Comparison of ENCODE assay signal across 20 cellular contexts in the genomic region with DNA sequence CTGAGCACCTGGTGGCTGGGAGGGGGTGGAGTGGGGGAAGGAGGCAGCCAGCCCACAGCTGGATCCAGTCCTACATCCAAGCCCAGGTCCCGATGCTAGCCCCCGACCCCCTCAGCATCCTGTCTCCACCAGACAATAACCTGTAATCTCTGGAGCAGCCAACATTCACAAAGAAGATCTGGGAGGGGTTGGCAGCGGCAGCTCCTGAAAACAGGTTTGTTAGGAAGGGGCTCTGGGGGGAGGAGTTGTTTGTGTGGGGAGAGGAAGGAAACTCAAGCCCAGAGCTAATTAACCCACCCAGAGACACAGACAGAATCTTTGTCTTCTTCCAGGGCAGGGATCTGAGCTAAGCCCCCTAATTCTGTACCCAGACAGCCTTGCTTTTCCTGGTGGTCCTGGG. TPM values are rescaled to one million over a fixed set of nuclear protein-coding genes. Genes with fewer than 3 reads are reported as not detected.
DNase-seq lines count a peak whose midpoint lies in the region; ATAC-seq, FAIRE-seq and TF ChIP-seq lines count a peak whose summit lies in the region.
"Had no signal": no experiment of that assay in that cellular context is flagged by ENCODE, and none has a peak within 500 bp of the region (broad histone marks: within the 10 kb centered on the region; RNA-seq: fewer than 3 reads in every experiment).

No MANE protein-coding gene starts in this region.

- H3K27ac ChIP-seq in KOPT-K1 (ENCODE audit: low read depth, low read length, poor library complexity, severe bottlenecking) (peak overlapping the region; percentile 90), H1 (ENCODE audit: low read depth, low read length) (no peak overlapping the region), smooth muscle cell (ENCODE audit: low read depth) (no peak overlapping the region), stomach (no peak overlapping the region)
- H3K27ac ChIP-seq: A549, SJSA1 had no signal

- no peaks in the 10 kb centered on the region for H3K79me1 ChIP-seq in H1 (ENCODE audit: low read depth, low read length)

- no peak overlapping the region for H2AK5ac ChIP-seq in H1 (ENCODE audit: low read depth, low read length)

- no peak for TF ChIP-seq EP300 in H1 (IDR thresholded peaks at IDR 0.05; ENCODE audit: borderline replicate concordance in 1 of 2, low read depth in 2 of 2, low read length in 2 of 2)
- TF ChIP-seq EP300 in stomach (IDR thresholded peaks at IDR 0.05) = no peak

- H4K20me1 ChIP-seq in H1 (replicated peaks in 1 of 2; ENCODE audit: control insufficient read depth in 1 of 2, insufficient read depth in 2 of 2, low read length in 2 of 2) (no peaks in the 10 kb centered on the region), smooth muscle cell (ENCODE audit: low read depth) (no peaks in the 10 kb centered on the region)

- no peak overlapping the region for H3K9ac ChIP-seq in H1 (replicated peaks in 1 of 4; ENCODE audit: extremely low read depth in 1 of 4, low read depth in 3 of 4, low read length in 3 of 4)
- H3K9ac ChIP-seq in smooth muscle cell (ENCODE audit: low read depth) = no peak overlapping the region

- H2BK5ac ChIP-seq in H1 (ENCODE audit: low read depth, low read length) = no peak overlapping the region

- no peak for ATAC-seq in GM18861 (IDR thresholded peaks at IDR 0.05; ENCODE audit: unreplicated experiment)
- ATAC-seq: A549; CD8-positive, alpha-beta T cell; HepG2; Panc1; T-helper 17 cell had no signal

- H2AFZ ChIP-seq in H1 (ENCODE audit: low read length) (no peak overlapping the region), smooth muscle cell (ENCODE audit: low read depth) (no peak overlapping the region)

- peaks cover 5% of the 10 kb centered on the region; the same call in 1 of the 2 replicates for H3K23me2 ChIP-seq in H1 (ENCODE audit: low read depth, low read length)

- no peak for TF ChIP-seq CTCF in H1 (IDR thresholded peaks at IDR 0.05; ENCODE audit: control extremely low read depth in 1 of 3, insufficient read depth in 1 of 3, low read depth in 1 of 3, low read length in 3 of 3)
- TF ChIP-seq CTCF in smooth muscle cell (IDR thresholded peaks at IDR 0.05; ENCODE audit: borderline replicate concordance, insufficient read depth, poor library complexity, severe bottlenecking) = no peak
- TF ChIP-seq CTCF in stomach (IDR thresholded peaks at IDR 0.05) = no peak

- H3K9me3 ChIP-seq in KOPT-K1 (ENCODE audit: insufficient read depth, low read length, poor library complexity, severe bottlenecking) (no peaks in the 10 kb centered on the region), H1 (ENCODE audit: insufficient read depth in 2 of 2, low read depth in 1 of 2, low read length in 1 of 2) (no peaks in the 10 kb centered on the region), smooth muscle cell (replicated peaks; ENCODE audit: low read depth) (no peaks in the 10 kb centered on the region), stomach (no peaks in the 10 kb centered on the region)
- H3K9me3 ChIP-seq: A549, SJSA1 had no signal

- no peak overlapping the region for H2BK15ac ChIP-seq in H1 (ENCODE audit: low read length)

- CTCF ChIA-PET in H1 (lab: Charles Lee; ENCODE audit: partially characterized antibody) = interaction anchor here (0.7 to 17.0 kb wide), 14 partner anchors 9 to 126 kb away, joined by 3 to 381 read pairs (median 6); a partner anchor contains a TSS

- no peak for FAIRE-seq in H1 (lab: Jason Lieb, UNC)
- FAIRE-seq: A549, HepG2 had no signal

- TF ChIP-seq RAD21 in H1 (IDR thresholded peaks at IDR 0.05 in 1 of 2, conservative IDR thresholded peaks at IDR 0.05 in 1 of 2; ENCODE audit: low read depth in 2 of 2, low read length in 2 of 2) = no peak

- intact Hi-C loops in stomach (cut with DNase I; ENCODE audit: low total_unique reads) = no loop called here

- H3K4me3 ChIP-seq in H1 (ENCODE audit: extremely low read depth in 1 of 4, insufficient read depth in 2 of 4, low read depth in 3 of 4, low read length in 4 of 4) (no peak overlapping the region), smooth muscle cell (no peak overlapping the region), stomach (no peak overlapping the region)
- H3K4me3 ChIP-seq: A549, SJSA1 had no signal

- no peak overlapping the region for H3K4ac ChIP-seq in H1 (replicated peaks; ENCODE audit: insufficient read length, low read depth, low read length)

- H3K4me1 ChIP-seq in H1 (replicated peaks in 1 of 4; ENCODE audit: control insufficient read depth in 3 of 4, insufficient read depth in 4 of 4, low read length in 3 of 4) = peaks cover 0 to 26% (median 14%) of the 10 kb centered on the region in 4 experiments; a peak in 6 of 7 replicates
- H3K4me1 ChIP-seq in smooth muscle cell (ENCODE audit: low read depth) = peaks cover 10% of the 10 kb centered on the region
- peaks cover 8 to 10% (median 9%) of the 10 kb centered on the region in 4 donors for H3K4me1 ChIP-seq in stomach

- 27% methylated on average over 2 of the region's 3 CpGs; no CpG with 5 or more reads in 1 of the 2 experiments for WGBS in H1 (ENCODE audit: extremely low coverage in 1 of 2, insufficient coverage in 1 of 2, insufficient read length in 1 of 2, insufficient replicate concordance in 2 of 2, low coverage in 1 of 2, low lambda C conversion rate in 2 of 2, missing lambda C conversion rate in 1 of 2), 2 experiments
- 37% methylated on average over 3 of the region's 3 CpGs for WGBS in smooth muscle cell (ENCODE audit: low lambda C conversion rate)
- 25 to 37% (median 30%) methylated on average over 3 of the region's 3 CpGs for WGBS in stomach, 5 donors

- H3K23ac ChIP-seq in H1 (ENCODE audit: insufficient read length) = no peak overlapping the region

- no peak overlapping the region for H4K5ac ChIP-seq in H1 (ENCODE audit: insufficient read length, low read depth, low read length)

- no peaks in the 10 kb centered on the region for H3K79me2 ChIP-seq in H1 (ENCODE audit: control insufficient read depth in 1 of 2, insufficient read depth in 2 of 2, low read length in 2 of 2)
- H3K79me2 ChIP-seq in smooth muscle cell (ENCODE audit: low read depth) = no peaks in the 10 kb centered on the region

- H3F3A ChIP-seq in smooth muscle cell (ENCODE audit: low read depth) = no peaks in the 10 kb centered on the region

- no peak overlapping the region for H3K14ac ChIP-seq in H1 (ENCODE audit: insufficient read length)

- no peak overlapping the region for H4K8ac ChIP-seq in H1 (ENCODE audit: extremely low read depth, insufficient read depth, low read length)

- H3K36me3 ChIP-seq in KOPT-K1 (ENCODE audit: insufficient read depth, low read length) = no peaks in the 10 kb centered on the region
- no peaks in the 10 kb centered on the region for H3K36me3 ChIP-seq in H1 (ENCODE audit: control insufficient read depth in 2 of 4, insufficient read depth in 4 of 4, low read length in 3 of 4)
- no peaks in the 10 kb centered on the region for H3K36me3 ChIP-seq in smooth muscle cell (ENCODE audit: low read depth)
- H3K36me3 ChIP-seq in stomach = no peaks in the 10 kb centered on the region
- H3K36me3 ChIP-seq: SJSA1 had no signal

- 0 out of 2 replicates have a peak overlapping the region, but pooled peaks have one; percentile 20 for H2BK12ac ChIP-seq in H1 (ENCODE audit: low read depth, low read length)

- POLR2A ChIA-PET in H1 (lab: Charles Lee; ENCODE audit: partially characterized antibody) = interaction anchor here (0.8 to 1.3 kb wide), 4 partner anchors 11 to 41 kb away, joined by 3 to 4 read pairs (median 4); no protein-coding TSS in a partner anchor

- no peak overlapping the region for H4K91ac ChIP-seq in H1 (replicated peaks; ENCODE audit: insufficient read length, low read length)

- no peak overlapping the region for H2BK120ac ChIP-seq in H1 (replicated peaks; ENCODE audit: low read depth, low read length)

- no peak overlapping the region for H3K56ac ChIP-seq in H1 (replicated peaks; ENCODE audit: insufficient read length, low read depth, low read length)

- peaks cover 0 to 3% (median 0%) of the 10 kb centered on the region in 4 experiments; a peak in 2 of 7 replicates for H3K27me3 ChIP-seq in H1 (replicated peaks in 1 of 4; ENCODE audit: control insufficient read depth in 3 of 4, extremely low read depth in 1 of 4, insufficient read depth in 3 of 4, low read length in 3 of 4)
- H3K27me3 ChIP-seq in smooth muscle cell (ENCODE audit: low read depth) = peaks cover 7% of the 10 kb centered on the region
- peaks cover 0 to 53% (median 17%) of the 10 kb centered on the region in 3 donors for H3K27me3 ChIP-seq in stomach

- DNase-seq in NCI-H82 (lab: John Stamatoyannopoulos, UW) (peak; percentile 38), NCI-H82 treated with DMSO at 0.1 percent for 48 hours (lab: John Stamatoyannopoulos, UW; ENCODE audit: unreplicated experiment) (no peak), H1 (ENCODE audit: low read depth in 1 of 2, low spot score in 2 of 2) (no peak), retina (peak; percentile 15), smooth muscle cell (lab: John Stamatoyannopoulos, UW; ENCODE audit: unreplicated experiment) (no peak), stomach (no peak)
- DNase-seq: CD8-positive, alpha-beta T cell; KBM-7; NCI-H1105 treated with DMSO at 0.1 percent for 48 hours; NCI-H187; NCI-H446; NCI-H526 treated with DMSO at 0.1 percent for 48 hours; T-helper 17 cell had no signal

- H2BK20ac ChIP-seq in H1 (ENCODE audit: low read length) = 0 out of 2 replicates have a peak overlapping the region, but pooled peaks have one; percentile 56

- TF ChIP-seq POLR2A in H1 (IDR thresholded peaks at IDR 0.05; ENCODE audit: control extremely low read depth in 1 of 2, low read depth in 2 of 2, low read length in 2 of 2) = no peak
- no peak for TF ChIP-seq POLR2A in stomach (IDR thresholded peaks at IDR 0.05)

- H3K4me2 ChIP-seq in H1 (ENCODE audit: insufficient read depth in 1 of 2, low read depth in 2 of 2, low read length in 2 of 2) = no peak overlapping the region; a peak in 1 of 4 replicates
- no peak overlapping the region for H3K4me2 ChIP-seq in smooth muscle cell
- H3K4me2 ChIP-seq: A549 had no signal

- no peak overlapping the region for H3K18ac ChIP-seq in H1 (ENCODE audit: extremely low read depth, low read length)

RNA-seq across cellular contexts. Expression of a gene that starts 4.6 kb away (rescaled TPM):
- total RNA-seq in H1 (2021; fragmentation: NEBNext Ultra II Directional; extraction: Animal tissue kit (Norgen Biotek cat#: 25700)) = 1.4 TPM in 2 replicates
- polyA plus RNA-seq in H1 (2011; rRNA removed) = 1.0 and 1.5 TPM in 2 replicates
- polyA plus RNA-seq in H1 (2011; cell fraction: cytosol; rRNA removed) = 1.1 TPM
- polyA plus RNA-seq in H1 (2011; cell fraction: nucleus; rRNA removed) = 1.8 TPM
- 0.64 to 1.3 TPM (median 1.1 TPM) in 4 replicates for polyA plus RNA-seq in H1 (2012, experiment 1 of 2)
- polyA plus RNA-seq in H1 (2012, experiment 2 of 2) = 0.63 TPM
- 0.61 TPM for polyA plus RNA-seq in H1 (2013, experiment 1 of 2)
- 0.57 TPM for polyA plus RNA-seq in H1 (2013, experiment 2 of 2)
- 1.1 and 1.4 TPM in 2 replicates for polyA minus RNA-seq in H1 (2011; rRNA and poly(A)+ RNA removed)
- 1.5 TPM for polyA minus RNA-seq in H1 (2011; cell fraction: cytosol; rRNA and poly(A)+ RNA removed)
- 1.8 TPM for polyA minus RNA-seq in H1 (2011; cell fraction: nucleus; rRNA and poly(A)+ RNA removed)
- total RNA-seq in smooth muscle cell = 0.49 and 0.54 TPM in 2 replicates
- polyA plus RNA-seq in smooth muscle cell = 0.38 and 0.46 TPM in 2 replicates
- 1 to 10 TPM in 3 of 5 donors, not detected in 2; 1.8 to 5.2 (median 2.5) TPM for total RNA-seq in stomach
- polyA plus RNA-seq in stomach = under 1 TPM; 0.31 to 0.92 (median 0.68) TPM

RNA-seq across cellular contexts. Expression of a gene that starts 35.1 kb away (rescaled TPM):
- 31.1 and 34.5 TPM in 2 replicates for total RNA-seq in H1 (2021; fragmentation: NEBNext Ultra II Directional; extraction: Animal tissue kit (Norgen Biotek cat#: 25700))
- polyA plus RNA-seq in H1 (2011; rRNA removed) (51.1 and 59.7 TPM in 2 replicates), smooth muscle cell (50.1 and 54.4 TPM in 2 replicates), stomach (10 to 100 TPM; 16.8 to 28.5 (median 27.6) TPM)
- polyA plus RNA-seq in H1 (2011; cell fraction: cytosol; rRNA removed) = 48.5 TPM
- polyA plus RNA-seq in H1 (2011; cell fraction: nucleus; rRNA removed) = 37.1 TPM
- 32.8 to 37.6 TPM (median 36.5 TPM) in 4 replicates for polyA plus RNA-seq in H1 (2012, experiment 1 of 2)
- 31.9 TPM for polyA plus RNA-seq in H1 (2012, experiment 2 of 2)
- polyA plus RNA-seq in H1 (2013, experiment 1 of 2) = 32.6 TPM
- polyA plus RNA-seq in H1 (2013, experiment 2 of 2) = 33.2 TPM
- 32.4 and 37.8 TPM in 2 replicates for polyA minus RNA-seq in H1 (2011; rRNA and poly(A)+ RNA removed)
- polyA minus RNA-seq in H1 (2011; cell fraction: cytosol; rRNA and poly(A)+ RNA removed) = 20.8 TPM
- polyA minus RNA-seq in H1 (2011; cell fraction: nucleus; rRNA and poly(A)+ RNA removed) = 21.5 TPM
- total RNA-seq in smooth muscle cell (21.3 and 41.3 TPM in 2 replicates), stomach (10 to 100 TPM in 4 of 5 donors, 1 to 10 TPM in 1; 7.5 to 27.4 (median 19.6) TPM)

RNA-seq across cellular contexts. Expression of a gene that starts 37.8 kb away (rescaled TPM):
- total RNA-seq in H1 (2021; fragmentation: NEBNext Ultra II Directional; extraction: Animal tissue kit (Norgen Biotek cat#: 25700)) = 129 and 148 TPM in 2 replicates
- polyA plus RNA-seq in H1 (2011; rRNA removed) = 21.6 and 31.0 TPM in 2 replicates
- polyA plus RNA-seq in H1 (2011; cell fraction: cytosol; rRNA removed) = 45.3 TPM
- 36.9 TPM for polyA plus RNA-seq in H1 (2011; cell fraction: nucleus; rRNA removed)
- 142 to 161 TPM (median 147 TPM) in 4 replicates for polyA plus RNA-seq in H1 (2012, experiment 1 of 2)
- 32.5 TPM for polyA plus RNA-seq in H1 (2012, experiment 2 of 2)
- 109 TPM for polyA plus RNA-seq in H1 (2013, experiment 1 of 2)
- polyA plus RNA-seq in H1 (2013, experiment 2 of 2) = 105 TPM
- polyA minus RNA-seq in H1 (2011; rRNA and poly(A)+ RNA removed) = 77.7 and 86.8 TPM in 2 replicates
- polyA minus RNA-seq in H1 (2011; cell fraction: cytosol; rRNA and poly(A)+ RNA removed) = 44.3 TPM
- 95.7 TPM for polyA minus RNA-seq in H1 (2011; cell fraction: nucleus; rRNA and poly(A)+ RNA removed)
- 44.5 and 69.5 TPM in 2 replicates for total RNA-seq in smooth muscle cell
- polyA plus RNA-seq in smooth muscle cell = 44.7 and 61.5 TPM in 2 replicates
- total RNA-seq in stomach = 100 to 1,000 TPM in 1 of 5 donors, 10 to 100 TPM in 4; 12.3 to 161 (median 61.6) TPM
- 10 to 100 TPM; 66.7 to 93.3 (median 74.5) TPM for polyA plus RNA-seq in stomach

RNA-seq across cellular contexts. Expression of a gene that starts 43.3 kb away (rescaled TPM):
- 2.5 and 3.9 TPM in 2 replicates for total RNA-seq in H1 (2021; fragmentation: NEBNext Ultra II Directional; extraction: Animal tissue kit (Norgen Biotek cat#: 25700))
- polyA plus RNA-seq in H1 (2011; rRNA removed) (6.1 and 7.3 TPM in 2 replicates), smooth muscle cell (0.18 and 0.70 TPM in 2 replicates), stomach (1 to 10 TPM in 1 of 3 donors, under 1 TPM in 2; 0.31 to 1.4 (median 0.53) TPM)
- polyA plus RNA-seq in H1 (2011; cell fraction: cytosol; rRNA removed) = 6.3 TPM
- polyA plus RNA-seq in H1 (2011; cell fraction: nucleus; rRNA removed) = 8.4 TPM
- polyA plus RNA-seq in H1 (2012, experiment 1 of 2) = 2.7 to 4.6 TPM (median 3.2 TPM) in 4 replicates
- polyA plus RNA-seq in H1 (2012, experiment 2 of 2) = 3.9 TPM
- polyA plus RNA-seq in H1 (2013, experiment 1 of 2) = 2.5 TPM
- polyA plus RNA-seq in H1 (2013, experiment 2 of 2) = 2.6 TPM
- polyA minus RNA-seq in H1 (2011; rRNA and poly(A)+ RNA removed) = 2.2 and 2.4 TPM in 2 replicates
- polyA minus RNA-seq in H1 (2011; cell fraction: cytosol; rRNA and poly(A)+ RNA removed) = 1.0 TPM
- 2.3 TPM for polyA minus RNA-seq in H1 (2011; cell fraction: nucleus; rRNA and poly(A)+ RNA removed)
- total RNA-seq in smooth muscle cell (0.27 and 0.45 TPM in 2 replicates), stomach (under 1 TPM in 1 of 5 donors, not detected in 4; 0.87 TPM)
- total RNA-seq: SJSA1 had no signal
- polyA plus RNA-seq: BJ had no signal

RNA-seq across cellular contexts. Expression of a gene that starts 57.5 kb away (rescaled TPM):
- 4.4 and 5.6 TPM in 2 replicates for total RNA-seq in H1 (2021; fragmentation: NEBNext Ultra II Directional; extraction: Animal tissue kit (Norgen Biotek cat#: 25700))
- polyA plus RNA-seq in H1 (2011; rRNA removed) (9.9 and 10.3 TPM in 2 replicates), smooth muscle cell (0.67 TPM in 1 of 2 replicates, not detected in the other), stomach (10 to 100 TPM; 15.1 to 23.4 (median 20.3) TPM)
- 9.7 TPM for polyA plus RNA-seq in H1 (2011; cell fraction: cytosol; rRNA removed)
- polyA plus RNA-seq in H1 (2011; cell fraction: nucleus; rRNA removed) = 7.9 TPM
- polyA plus RNA-seq in H1 (2012, experiment 1 of 2) = 4.3 to 9.4 TPM (median 6.9 TPM) in 4 replicates
- 5.4 TPM for polyA plus RNA-seq in H1 (2012, experiment 2 of 2)
- polyA plus RNA-seq in H1 (2013, experiment 1 of 2) = 6.4 TPM
- 5.9 TPM for polyA plus RNA-seq in H1 (2013, experiment 2 of 2)
- 1.0 and 2.4 TPM in 2 replicates for polyA minus RNA-seq in H1 (2011; rRNA and poly(A)+ RNA removed)
- 1.5 TPM for polyA minus RNA-seq in H1 (2011; cell fraction: cytosol; rRNA and poly(A)+ RNA removed)
- polyA minus RNA-seq in H1 (2011; cell fraction: nucleus; rRNA and poly(A)+ RNA removed) = 3.6 TPM
- total RNA-seq in smooth muscle cell (1.0 and 4.2 TPM in 2 replicates), stomach (10 to 100 TPM in 2 of 5 donors, 1 to 10 TPM in 3; 3.2 to 21.9 (median 9.8) TPM)

Comparison
In these comparisons a context has a peak if more than half of its experiments do, and no peak if none do; other contexts are left out.
1. DNase-seq: peak in NCI-H82 (single experiment) and retina (single experiment); none in NCI-H82 treated with DMSO at 0.1 percent for 48 hours (single experiment), H1 (0 of 2), smooth muscle cell (single experiment) and stomach (single experiment).